ENCODE assay signal across 1 cellular context in the genomic region with DNA sequence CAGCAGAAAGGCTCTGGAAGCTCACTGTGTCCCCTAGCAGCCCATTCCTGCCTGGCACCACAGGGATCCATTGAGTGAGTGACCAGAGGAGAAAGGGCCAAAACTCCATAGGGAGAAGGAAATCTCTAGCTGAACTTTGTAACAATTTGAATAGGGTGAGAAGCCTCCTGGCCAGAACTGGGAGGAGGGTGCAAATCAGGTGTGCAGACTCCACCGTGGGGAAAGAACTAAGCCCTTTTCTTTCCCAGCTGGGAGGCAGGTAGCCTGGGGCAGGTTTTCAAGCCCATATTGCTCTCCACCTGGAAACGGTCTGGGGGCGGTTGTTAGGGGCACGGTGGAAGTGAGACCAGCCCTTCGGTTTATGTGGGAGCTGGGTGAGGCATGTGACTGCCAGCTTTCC.
TF ChIP-seq lines count a peak whose summit lies in the region.

No MANE protein-coding gene starts in this region.

TF ChIP-seq in H1, 55 proteins besides CTCF, POLR2A, EP300 and RAD21:
- no peak for TF ChIP-seq POLR2AphosphoS5 (IDR thresholded peaks at IDR 0.05; ENCODE audit: low read depth, low read length)
- TF ChIP-seq SIRT6 (IDR thresholded peaks at IDR 0.05; ENCODE audit: low read length), result no peak
- no peak for TF ChIP-seq SUZ12 (IDR thresholded peaks at IDR 0.05; ENCODE audit: low read length)
- no peak for TF ChIP-seq GTF2F1 (IDR thresholded peaks at IDR 0.05; ENCODE audit: borderline replicate concordance, low read depth, low read length)
- TF ChIP-seq SP1 (IDR thresholded peaks at IDR 0.05; ENCODE audit: low read depth, low read length), result no peak
- TF ChIP-seq, protein P1, sequence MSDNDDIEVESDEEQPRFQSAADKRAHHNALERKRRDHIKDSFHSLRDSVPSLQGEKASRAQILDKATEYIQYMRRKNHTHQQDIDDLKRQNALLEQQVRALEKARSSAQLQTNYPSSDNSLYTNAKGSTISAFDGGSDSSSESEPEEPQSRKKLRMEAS (IDR thresholded peaks at IDR 0.05), result no peak
- TF ChIP-seq HDAC6 (IDR thresholded peaks at IDR 0.05; ENCODE audit: low read depth, low read length), result no peak
- no peak for TF ChIP-seq BACH1 (IDR thresholded peaks at IDR 0.05; ENCODE audit: low read length)
- TF ChIP-seq JUN (IDR thresholded peaks at IDR 0.05; ENCODE audit: low read depth, low read length), result no peak
TF ChIP-seq in H1: peak in this region for 0.
